14 cellular contexts compared by ENCODE assay signal in genomic region chr7:152383341-152384234, GRCh38. TPM values are rescaled to one million over a fixed set of nuclear protein-coding genes. Genes with fewer than 3 reads are reported as not detected.
DNase-seq lines count a peak whose midpoint lies in the region; TF ChIP-seq lines count a peak whose summit lies in the region.
"Had no signal": no experiment of that assay in that cellular context is flagged by ENCODE, and none has a peak within 500 bp of the region (broad histone marks: within the 10 kb centered on the region; RNA-seq: fewer than 3 reads in every experiment).

No MANE protein-coding gene starts in this region.

- no peaks in the 10 kb centered on the region for H3K27me3 ChIP-seq in adrenal gland
- H3K27me3 ChIP-seq: neutrophil had no signal

- H3K4me1 Mint-ChIP-seq in chondrocyte (ENCODE audit: low read depth) = peaks cover 10% of the 10 kb centered on the region

- no peak overlapping the region for H3K27ac Mint-ChIP-seq in chondrocyte (ENCODE audit: unreplicated experiment)
- H3K27ac Mint-ChIP-seq: CD4-positive, alpha-beta T cell; type B pancreatic cell had no signal

- H3K27ac ChIP-seq in adrenal gland = peak overlapping the region in 1 of 5 donors; percentile 22
- H3K27ac ChIP-seq: neutrophil had no signal

- 53 to 59% (median 56%) methylated on average over 9 of the region's 9 CpGs for WGBS in adrenal gland, 4 donors

- peaks cover 0 to 27% of the 10 kb centered on the region in 2 donors for H3K4me1 ChIP-seq in adrenal gland (replicated peaks in 1 of 2)

- no peaks in the 10 kb centered on the region for H3K9me3 ChIP-seq in adrenal gland (replicated peaks in 1 of 3)
- H3K9me3 ChIP-seq: neutrophil had no signal

- no peak overlapping the region for H3K4me3 Mint-ChIP-seq in chondrocyte (ENCODE audit: unreplicated experiment)
- H3K4me3 Mint-ChIP-seq: CD4-positive, alpha-beta T cell; type B pancreatic cell had no signal

- DNase-seq in stimulated activated CD4-positive, alpha-beta T cell treated with anti-CD3 and anti-CD28 coated beads, Interleukin-15, amount 100 ng/mL, for 24 hours = peak; percentile 16
- DNase-seq in stimulated activated CD4-positive, alpha-beta T cell treated with anti-CD3 and anti-CD28 coated beads, Interleukin-2, amount 100 ng/mL, for 48 hours = no peak
- DNase-seq in adrenal gland (peak in 4 of 7 donors; percentile 30 to 55 (median 40)), head of caudate nucleus (peak in 26 of 42 donors; percentile 17 to 73 (median 46)), chondrocyte (ENCODE audit: low spot score) (no peak), NCI-H1105 (lab: John Stamatoyannopoulos, UW) (no peak), NCI-H345 (lab: John Stamatoyannopoulos, UW) (no peak), hepatic stellate cell (ENCODE audit: low spot score) (no peak)
- DNase-seq: activated T-cell treated with anti-CD3 and anti-CD28 coated beads, Interleukin-2, amount 50 U/mL, for 48 hours; CD4-positive, alpha-beta T cell; NCI-H187 treated with DMSO at 0.1 percent for 48 hours; T1000 had no signal

- no peak for TF ChIP-seq POLR2A in adrenal gland (IDR thresholded peaks at IDR 0.05)

- H3K36me3 ChIP-seq in adrenal gland (replicated peaks in 1 of 2) = no peaks in the 10 kb centered on the region
- H3K36me3 ChIP-seq: neutrophil had no signal

- intact Hi-C loops in adrenal gland (cut with DNase I) = no loop called here
- intact Hi-C loops in head of caudate nucleus (cut with DNase I) = no loop called here

- no peak overlapping the region for H3K4me3 ChIP-seq in adrenal gland

- H3K9me3 Mint-ChIP-seq in chondrocyte (ENCODE audit: low read depth) = peaks cover 5% of the 10 kb centered on the region

- H3K36me3 Mint-ChIP-seq in chondrocyte (ENCODE audit: low read depth) = no peaks in the 10 kb centered on the region

- H3K27me3 Mint-ChIP-seq in chondrocyte (ENCODE audit: low read depth) = no peaks in the 10 kb centered on the region
- H3K27me3 Mint-ChIP-seq: CD4-positive, alpha-beta T cell; type B pancreatic cell had no signal

- TF ChIP-seq CTCF in adrenal gland (IDR thresholded peaks at IDR 0.05) (no peak), chondrocyte (IDR thresholded peaks at IDR 0.05) (no peak)

RNA-seq across cellular contexts. Expression of gene KMT2C, which starts 52.2 kb away (rescaled TPM):
- total RNA-seq in adrenal gland = 100 to 1,000 TPM in 1 of 8 donors, 10 to 100 TPM in 7; 35.8 to 105 (median 69.9) TPM
- polyA plus RNA-seq in adrenal gland = 10 to 100 TPM in 2 of 3 donors, 1 to 10 TPM in 1; 6.9 to 27.4 (median 16.9) TPM
- 52.0 to 70.1 TPM (median 56.6 TPM) in 3 replicates for total RNA-seq in chondrocyte

Comparison
In these comparisons a context has a peak if more than half of its experiments do, and no peak if none do; other contexts are left out.
1. DNase-seq: peak in stimulated activated CD4-positive, alpha-beta T cell treated with anti-CD3 and anti-CD28 coated beads, Interleukin-15, amount 100 ng/mL, for 24 hours (single experiment), adrenal gland (4 of 7) and head of caudate nucleus (26 of 42); none in stimulated activated CD4-positive, alpha-beta T cell treated with anti-CD3 and anti-CD28 coated beads, Interleukin-2, amount 100 ng/mL, for 48 hours (0 of 2), chondrocyte (single experiment), NCI-H1105 (single experiment), NCI-H345 (single experiment) and hepatic stellate cell (single experiment).